ENCODE assay signal across 8 cellular contexts in genomic region chr6:118652051-118652699, GRCh38. TPM values are rescaled to one million over a fixed set of nuclear protein-coding genes. Genes with fewer than 3 reads are reported as not detected.
DNase-seq lines count a peak whose midpoint lies in the region; ATAC-seq and TF ChIP-seq lines count a peak whose summit lies in the region.

No MANE protein-coding gene starts in this region.

- peaks cover 10% of the 10 kb centered on the region for H3K27me3 Mint-ChIP-seq in progenitor cell of endocrine pancreas

- TF ChIP-seq CTCF in OCI-LY7 (conservative IDR thresholded peaks at IDR 0.05; ENCODE audit: low read length) (no peak), epithelial cell of esophagus (IDR thresholded peaks at IDR 0.05; ENCODE audit: insufficient read depth, low read depth, low read length, missing control alignments) (no peak), progenitor cell of endocrine pancreas (IDR thresholded peaks at IDR 0.05; ENCODE audit: unreplicated experiment) (no peak)

- H3K4me1 ChIP-seq in OCI-LY7 (ENCODE audit: insufficient read depth, low read length, poor library complexity, severe bottlenecking): peaks cover 58% of the 10 kb centered on the region

- BruUV-seq in OCI-LY7 (replicated peaks; lab: Mats Ljungman, UMichigan): no TSS peak

- in situ Hi-C loops in G401 (cut with HindIII; ENCODE audit: low sequenced_read_pairs): no loop called here

- H3K4me3 Mint-ChIP-seq in progenitor cell of endocrine pancreas (ENCODE audit: low read depth): peak overlapping the region; percentile 89

- no peaks in the 10 kb centered on the region for H3K9me3 Mint-ChIP-seq in progenitor cell of endocrine pancreas (ENCODE audit: low read depth)

- peak overlapping the region; percentile 98 for H3K4me2 ChIP-seq in OCI-LY7 (ENCODE audit: low read length)

- intact Hi-C loops in OCI-LY7 (cut with micrococcal nuclease; ENCODE audit: unreplicated experiment): no loop called here

- no peaks in the 10 kb centered on the region for H3K9me2 ChIP-seq in OCI-LY7 (ENCODE audit: insufficient read depth, low read length)

- peak overlapping the region; percentile 65 for H3K27ac Mint-ChIP-seq in progenitor cell of endocrine pancreas

- no peaks in the 10 kb centered on the region for H3K79me2 ChIP-seq in OCI-LY7 (ENCODE audit: insufficient read depth, low read depth, low read length)

- H3K36me3 Mint-ChIP-seq in progenitor cell of endocrine pancreas (ENCODE audit: insufficient read depth): no peaks in the 10 kb centered on the region

- POLR2A ChIA-PET in OCI-LY7 (lab: Charles Lee): interaction anchor here (1.0 to 1.5 kb wide), 3 partner anchors 55 to 157 kb away, joined by 4 to 9 read pairs (median 8); no protein-coding TSS in a partner anchor

- H2AFZ ChIP-seq in OCI-LY7 (ENCODE audit: low read length): peak overlapping the region; percentile 98

- no peaks in the 10 kb centered on the region for H3K9me3 ChIP-seq in OCI-LY7 (ENCODE audit: low read length)

- H3K4me3 ChIP-seq in OCI-LY7 (ENCODE audit: low read depth, low read length, poor library complexity, severe bottlenecking) (peak overlapping the region; percentile 81), epithelial cell of esophagus (ENCODE audit: low read length) (peak overlapping the region; percentile 67)

- no peak for ATAC-seq in GM19351 (IDR thresholded peaks at IDR 0.05; ENCODE audit: unreplicated experiment)

- DNase-seq in G401 (ENCODE audit: low spot score) (peak; percentile 39), OCI-LY7 (ENCODE audit: low spot score) (peak; percentile 14), epithelial cell of esophagus (ENCODE audit: low read depth) (no peak), progenitor cell of endocrine pancreas (ENCODE audit: low spot score, unreplicated experiment) (no peak), OCI-M1 (lab: John Stamatoyannopoulos, UW) (no peak), NCI-H1092 (lab: John Stamatoyannopoulos, UW) (no peak)
- DNase-seq in activated CD4-positive, alpha-beta T cell treated with anti-CD3 and anti-CD28 coated beads, Interleukin-2, amount 50 U/mL, for 4 hours: no peak

- H3K36me3 ChIP-seq in OCI-LY7 (ENCODE audit: insufficient read depth, low read length): no peaks in the 10 kb centered on the region

- H3K27ac ChIP-seq in OCI-LY7 (ENCODE audit: low read depth, low read length, poor library complexity, severe bottlenecking): peak overlapping the region; percentile 13

- H3K4me1 Mint-ChIP-seq in progenitor cell of endocrine pancreas (ENCODE audit: low read depth): peaks cover 2% of the 10 kb centered on the region

- H4K20me1 ChIP-seq in OCI-LY7 (ENCODE audit: insufficient read depth, low read length): peaks cover 9% of the 10 kb centered on the region

- CTCF ChIA-PET in OCI-LY7 (lab: Charles Lee; ENCODE audit: unreplicated experiment): interaction anchor here (0.6 kb wide), 1 partner anchor 242 kb away, joined by 5 read pairs; no protein-coding TSS in a partner anchor

RNA-seq across cellular contexts. Expression of gene CEP85L, which starts 0.8 kb away (rescaled TPM):
- 0.88 and 0.92 TPM in 2 replicates for total RNA-seq in G401 (2014; rRNA removed; shearing (Covaris generic))
- 7.4 and 9.6 TPM in 2 replicates for total RNA-seq in OCI-LY7 (2014; rRNA removed; shearing (Covaris generic))
- 12.0 and 15.4 TPM in 2 replicates for total RNA-seq in OCI-LY7 (2022)
- 6.8 and 8.8 TPM in 2 replicates for total RNA-seq in progenitor cell of endocrine pancreas

Comparison
In these comparisons a context has a peak if more than half of its experiments do, and no peak if none do; other contexts are left out.
1. DNase-seq: peak in G401 (single experiment) and OCI-LY7 (single experiment); none in epithelial cell of esophagus (single experiment), progenitor cell of endocrine pancreas (single experiment), OCI-M1 (single experiment), NCI-H1092 (single experiment) and activated CD4-positive, alpha-beta T cell treated with anti-CD3 and anti-CD28 coated beads, Interleukin-2, amount 50 U/mL, for 4 hours (0 of 2).